ENCODE assay signal across 8 cellular contexts in the genomic region with DNA sequence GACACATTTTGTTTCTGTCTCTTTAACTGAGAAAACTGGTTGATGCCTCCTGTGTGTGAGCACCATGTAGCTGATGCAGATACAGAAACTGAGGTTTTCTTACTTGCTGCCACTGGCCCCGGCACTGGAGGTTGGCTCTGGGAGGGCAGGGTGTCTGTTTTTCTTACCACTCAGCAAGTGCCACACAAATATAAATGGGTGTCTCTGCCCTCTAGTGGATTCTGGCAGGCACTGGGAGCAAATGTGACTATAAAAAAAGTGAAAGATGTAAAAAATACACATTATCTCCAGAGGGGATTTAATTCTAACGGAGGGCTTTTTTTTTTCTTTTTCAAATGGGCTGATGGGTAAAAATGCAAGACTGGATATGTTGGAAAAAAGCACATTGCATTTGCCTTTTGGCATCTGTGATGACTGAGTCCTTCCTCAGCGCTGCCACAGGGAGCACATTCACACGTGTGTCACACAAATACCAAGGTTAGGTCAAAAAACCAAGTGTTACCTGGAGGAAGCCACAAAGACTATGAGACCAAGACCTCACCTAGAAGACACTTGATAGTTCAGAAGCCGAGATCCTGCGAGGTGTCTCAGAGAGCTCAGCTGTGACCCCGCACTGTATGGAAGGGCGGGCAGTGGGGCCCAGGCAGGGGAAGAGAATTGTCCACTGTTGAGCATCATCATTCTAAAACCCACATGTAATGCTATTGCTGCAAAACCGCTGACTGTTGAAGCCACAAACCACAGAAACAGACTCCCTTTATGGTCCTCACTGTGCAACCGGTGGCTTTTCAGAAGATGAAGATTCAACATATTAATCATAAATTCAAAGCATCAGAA. TPM values are rescaled to one million over a fixed set of nuclear protein-coding genes. Genes with fewer than 3 reads are reported as not detected.
DNase-seq lines count a peak whose midpoint lies in the region; ATAC-seq and TF ChIP-seq lines count a peak whose summit lies in the region.

No MANE protein-coding gene starts in this region.

- no peaks in the 10 kb centered on the region for H3K27me3 ChIP-seq in WERI-Rb-1 (ENCODE audit: insufficient read depth, low read depth, severe bottlenecking)
- no peaks in the 10 kb centered on the region for H3K27me3 ChIP-seq in colonic mucosa
- no peaks in the 10 kb centered on the region for H3K27me3 ChIP-seq in mesendoderm (ENCODE audit: insufficient read depth, low read length, poor library complexity)
- no peaks in the 10 kb centered on the region for H3K27me3 ChIP-seq in tibial artery

- H2BK120ac ChIP-seq in mesendoderm (ENCODE audit: low read depth, low read length), result no peak overlapping the region

- intact Hi-C loops in colonic mucosa (cut with DNase I), result no loop called here
- intact Hi-C loops in tibial artery (cut with DNase I; ENCODE audit: low total_unique reads), result no loop called here

- TF ChIP-seq CTCF in WERI-Rb-1 (IDR thresholded peaks at IDR 0.05; ENCODE audit: low read depth, low read length) (peak; percentile 61), colonic mucosa (IDR thresholded peaks at IDR 0.05) (peak; percentile 45), tibial artery (IDR thresholded peaks at IDR 0.05) (peak; percentile 50 to 52)

- no peaks in the 10 kb centered on the region for H3K79me1 ChIP-seq in mesendoderm (ENCODE audit: low read length)

- H3K4me1 ChIP-seq in colonic mucosa, result no peaks in the 10 kb centered on the region
- H3K4me1 ChIP-seq in mesendoderm (ENCODE audit: control insufficient read depth, low read depth, low read length), result no peaks in the 10 kb centered on the region
- peaks cover 0 to 10% (median 0%) of the 10 kb centered on the region in 4 donors for H3K4me1 ChIP-seq in tibial artery

- H3K27ac ChIP-seq in WERI-Rb-1 (no peak overlapping the region), colonic mucosa (no peak overlapping the region), mesendoderm (ENCODE audit: low read depth, low read length) (no peak overlapping the region), tibial artery (no peak overlapping the region)

- H3K18ac ChIP-seq in mesendoderm (ENCODE audit: low read length), result no peak overlapping the region

- no peak overlapping the region for H4K5ac ChIP-seq in mesendoderm (ENCODE audit: low read length)

- no peak overlapping the region for H3K4me2 ChIP-seq in mesendoderm (ENCODE audit: low read length)

- no peak overlapping the region for H3K4ac ChIP-seq in mesendoderm (ENCODE audit: low read depth, low read length)

- no peak overlapping the region for H2BK15ac ChIP-seq in mesendoderm (replicated peaks; ENCODE audit: low read depth)

- H3K4me3 ChIP-seq in WERI-Rb-1 (ENCODE audit: low read depth, low read length) (no peak overlapping the region), colonic mucosa (no peak overlapping the region), mesendoderm (ENCODE audit: low read length) (no peak overlapping the region), tibial artery (no peak overlapping the region)

- H2BK5ac ChIP-seq in mesendoderm (ENCODE audit: low read length), result no peak overlapping the region

- no CpG with 5 or more reads among the region's 10 CpGs for WGBS in mesendoderm (ENCODE audit: extremely low coverage, insufficient coverage, low lambda C conversion rate)

- H3K36me3 ChIP-seq in WERI-Rb-1 (no peaks in the 10 kb centered on the region), colonic mucosa (no peaks in the 10 kb centered on the region), mesendoderm (ENCODE audit: control insufficient read depth, insufficient read depth, low read length) (no peaks in the 10 kb centered on the region), tibial artery (peaks cover 0 to 5% (median 0%) of the 10 kb centered on the region in 3 donors)

- peak; percentile 77 for DNase-seq in Ammon's horn (ENCODE audit: low spot score)
- DNase-seq in NCI-H1694 treated with DMSO at 0.1 percent for 48 hours (lab: John Stamatoyannopoulos, UW), result peak; percentile 27
- DNase-seq in WERI-Rb-1, result peak; percentile 72
- DNase-seq in colonic mucosa, result no peak
- DNase-seq in mesendoderm, result peak; percentile 68
- no peak for DNase-seq in tibial artery

- H3K23ac ChIP-seq in mesendoderm (ENCODE audit: low read length), result no peak overlapping the region

- no peak overlapping the region for H2AK5ac ChIP-seq in mesendoderm (ENCODE audit: low read length)

- no peaks in the 10 kb centered on the region for H3K79me2 ChIP-seq in mesendoderm (ENCODE audit: control insufficient read depth, insufficient read depth, low read length)

- H4K8ac ChIP-seq in mesendoderm (ENCODE audit: low read depth, low read length), result no peak overlapping the region

- ATAC-seq in GM18517 (IDR thresholded peaks at IDR 0.05; ENCODE audit: unreplicated experiment) (peak; percentile 98), HG02973 (IDR thresholded peaks at IDR 0.05; ENCODE audit: unreplicated experiment) (peak; percentile 90)

- H3K56ac ChIP-seq in mesendoderm (ENCODE audit: low read length), result no peak overlapping the region

- H3K9me3 ChIP-seq in WERI-Rb-1 (ENCODE audit: severe bottlenecking), result no peaks in the 10 kb centered on the region
- H3K9me3 ChIP-seq in colonic mucosa, result no peaks in the 10 kb centered on the region
- no peaks in the 10 kb centered on the region for H3K9me3 ChIP-seq in tibial artery

- no peak overlapping the region for H3K9ac ChIP-seq in colonic mucosa (ENCODE audit: low read depth in 2 of 2, low read length in 2 of 2)
- H3K9ac ChIP-seq in mesendoderm (ENCODE audit: low read length), result no peak overlapping the region

RNA-seq across cellular contexts. Expression of gene PGBD2, which starts 18.9 kb away (rescaled TPM):
- total RNA-seq in colonic mucosa, result 1 to 10 TPM; 7.2 to 8.4 TPM
- 3.3 TPM for polyA plus RNA-seq in mesendoderm (2013, experiment 1 of 2)
- 3.5 TPM for polyA plus RNA-seq in mesendoderm (2013, experiment 2 of 2)

Comparison
In these comparisons a context has a peak if more than half of its experiments do, and no peak if none do; other contexts are left out.
1. DNase-seq: peak in Ammon's horn (single experiment), NCI-H1694 treated with DMSO at 0.1 percent for 48 hours (single experiment), WERI-Rb-1 (single experiment) and mesendoderm (single experiment); none in colonic mucosa (single experiment) and tibial artery (0 of 2).
2. Peak in every context shown above with its lines, with median percentiles within 50 percentile points of each other: CTCF ChIP-seq.